ENCODE assay signal across 17 cellular contexts in the genomic region with DNA sequence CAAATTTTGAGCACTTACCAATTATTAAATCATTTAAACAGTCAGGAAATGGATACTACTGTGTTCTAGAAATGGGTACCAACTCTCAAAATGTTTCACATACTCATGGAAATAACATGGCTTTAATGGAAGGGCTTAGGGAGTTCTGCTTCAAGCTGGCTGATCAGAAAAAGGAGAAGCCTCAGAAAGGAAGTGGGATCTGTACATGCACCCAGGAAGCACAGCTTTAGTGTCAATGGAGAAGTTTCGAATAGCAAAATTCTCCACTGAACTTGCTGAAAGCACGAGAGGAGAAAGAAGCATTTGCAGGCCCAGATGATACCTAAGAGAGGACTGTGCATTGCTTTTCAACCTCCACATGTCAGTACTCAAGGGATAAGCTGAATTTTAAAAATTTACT. TPM values are rescaled to one million over a fixed set of nuclear protein-coding genes. Genes with fewer than 3 reads are reported as not detected.
A peak's percentile ranks its signal among the peaks of the same experiment; 100 is the strongest.
DNase-seq lines count a peak whose midpoint lies in the region; ATAC-seq, FAIRE-seq and TF ChIP-seq lines count a peak whose summit lies in the region.
"Had no signal": no experiment of that assay in that cellular context is flagged by ENCODE, and none has a peak within 500 bp of the region (broad histone marks: within the 10 kb centered on the region; RNA-seq: fewer than 3 reads in every experiment).

No MANE protein-coding gene starts in this region.

- H3K4me1 Mint-ChIP-seq in activated B cell treated with CpG ODN at 0.5 μM for 24 hours, result peaks cover 51% of the 10 kb centered on the region

- H3K27me3 ChIP-seq in BLaER1 (no peaks in the 10 kb centered on the region), neutrophil (no peaks in the 10 kb centered on the region), tibial artery (no peaks in the 10 kb centered on the region)

- intact Hi-C loops in activated B cell treated with CpG ODN at 0.5 μM for 24 hours (cut with micrococcal nuclease), result no loop called here
- intact Hi-C loops in tibial artery (cut with DNase I; ENCODE audit: low total_unique reads), result no loop called here

- no peak for DNase-seq in GM12891 (ENCODE audit: insufficient read length, low spot score)
- no peak for DNase-seq in activated B cell treated with CpG ODN at 0.5 μM for 24 hours
- DNase-seq in GOT3 (lab: John Stamatoyannopoulos, UW), result no peak
- DNase-seq in OCI-M2 (lab: John Stamatoyannopoulos, UW; ENCODE audit: unreplicated experiment), result no peak
- no peak for DNase-seq in tibial artery
- DNase-seq: COR-L47, NCI-H1092 treated with DMSO at 0.1 percent for 48 hours, NCI-H187, NCI-H446, SHP77 had no signal

- TF ChIP-seq POLR2A in GM12891 (IDR thresholded peaks at IDR 0.05; ENCODE audit: low read depth, low read length), result no peak

- no peaks in the 10 kb centered on the region for H4K20me1 ChIP-seq in BLaER1

- no peak for ATAC-seq in activated B cell treated with CpG ODN at 0.5 μM for 24 hours (ENCODE audit: low read depth)
- ATAC-seq: HCT116, Panc1, SK-N-SH treated with all-trans-retinoic acid at 6 μM for 48 hours had no signal

- H3K36me3 ChIP-seq in BLaER1 (no peaks in the 10 kb centered on the region), neutrophil (no peaks in the 10 kb centered on the region), tibial artery (no peaks in the 10 kb centered on the region)

- no peak overlapping the region for H3K9ac ChIP-seq in BLaER1

- H3K9me3 ChIP-seq in BLaER1 (no peaks in the 10 kb centered on the region), neutrophil (no peaks in the 10 kb centered on the region), tibial artery (no peaks in the 10 kb centered on the region)

- H3K4me1 ChIP-seq in BLaER1 (peaks cover 20% of the 10 kb centered on the region), neutrophil (ENCODE audit: control insufficient read depth in 1 of 2, insufficient read depth in 1 of 2, low read depth in 1 of 2, low read length in 1 of 2) (peaks cover 0 to 7% of the 10 kb centered on the region in 2 experiments), tibial artery (no peaks in the 10 kb centered on the region)

- POLR2A ChIA-PET in activated B cell treated with CpG ODN at 0.5 μM for 24 hours (lab: Charles Lee), result interaction anchor here (0.6 kb wide), 1 partner anchor 13 kb away, joined by 4 read pairs; no protein-coding TSS in a partner anchor

- no peak overlapping the region for H3K4me3 Mint-ChIP-seq in activated B cell treated with CpG ODN at 0.5 μM for 24 hours
- H3K4me3 Mint-ChIP-seq: IgD-negative memory B cell had no signal

- no peak overlapping the region for H3K27ac ChIP-seq in BLaER1
- peak overlapping the region; percentile 13 for H3K27ac ChIP-seq in neutrophil
- no peak overlapping the region for H3K27ac ChIP-seq in tibial artery
- H3K27ac ChIP-seq: C4-2B had no signal

- H3K27me3 Mint-ChIP-seq in activated B cell treated with CpG ODN at 0.5 μM for 24 hours, result no peaks in the 10 kb centered on the region
- H3K27me3 Mint-ChIP-seq: IgD-negative memory B cell had no signal

- no peak for FAIRE-seq in GM12891 (lab: Jason Lieb, UNC)

- H3K4me3 ChIP-seq in BLaER1 (no peak overlapping the region), neutrophil (ENCODE audit: low read depth in 1 of 2, low read length in 1 of 2) (no peak overlapping the region), tibial artery (no peak overlapping the region)

- no peak for TF ChIP-seq CTCF in activated B cell treated with CpG ODN at 0.5 μM for 24 hours (IDR thresholded peaks at IDR 0.05)
- no peak for TF ChIP-seq CTCF in neutrophil (IDR thresholded peaks at IDR 0.05)
- TF ChIP-seq CTCF in tibial artery (IDR thresholded peaks at IDR 0.05), result no peak

- H3K9me3 Mint-ChIP-seq in activated B cell treated with CpG ODN at 0.5 μM for 24 hours, result no peaks in the 10 kb centered on the region

- H3K36me3 Mint-ChIP-seq in activated B cell treated with CpG ODN at 0.5 μM for 24 hours (ENCODE audit: low read depth), result peaks cover 8% of the 10 kb centered on the region

- CTCF ChIA-PET in activated B cell treated with CpG ODN at 0.5 μM for 24 hours (lab: Charles Lee), result interaction anchor here (1.5 kb wide), 1 partner anchor 11 kb away, joined by 4 read pairs; no protein-coding TSS in a partner anchor

- H3K27ac Mint-ChIP-seq in activated B cell treated with CpG ODN at 0.5 μM for 24 hours, result peak overlapping the region; percentile 65

- H3K4me2 ChIP-seq in BLaER1, result peak overlapping the region; percentile 35; the same call in 1 of the 2 replicates

TF ChIP-seq in GM12891, 5 proteins besides CTCF, POLR2A, EP300 and RAD21:
- TF ChIP-seq POU2F2 (IDR thresholded peaks at IDR 0.05; ENCODE audit: low read depth, low read length) (no peak), SPI1 (IDR thresholded peaks at IDR 0.05; ENCODE audit: low read depth, low read length) (0 out of 2 replicates have a peak, but pooled peaks have one; percentile 26)

RNA-seq across cellular contexts. Expression of a gene that starts 11.1 kb away (rescaled TPM):
- 0.17 TPM for polyA plus RNA-seq in GM12891 (2012; ENCODE audit: low read depth, missing spikeins)
- total RNA-seq in activated B cell treated with CpG ODN at 0.5 μM for 24 hours, result 0.59 and 2.1 TPM in 2 replicates
